In genomic region chr4:18844726-18845125, GRCh38 we compare ENCODE assay signal across 19 cellular contexts.
"Had no signal": no experiment of that assay in that cellular context is flagged by ENCODE, and none has a peak within 500 bp of the region (broad histone marks: within the 10 kb centered on the region; RNA-seq: fewer than 3 reads in every experiment).

No MANE protein-coding gene starts in this region.

- H3K9me3 ChIP-seq: ascending aorta, esophagus squamous epithelium, lower lobe of right lung, ovary, testis, upper lobe of right lung had no signal

- H3K27me3 ChIP-seq: ascending aorta, esophagus squamous epithelium, gastroesophageal sphincter, neural progenitor cell, ovary, testis, upper lobe of right lung had no signal

- DNase-seq: activated CD4-positive, alpha-beta memory T cell treated with anti-CD3 and anti-CD28 coated beads, Interleukin-2, amount 10 ng/mL, durations not matched to agents 7 days and 5 days; activated CD8-positive, alpha-beta memory T cell treated with anti-CD3 and anti-CD28 coated beads, Interleukin-2, amount 50 U/mL, for 4 hours; activated naive CD8-positive, alpha-beta T cell treated with anti-CD3 and anti-CD28 coated beads, Interleukin-2, amount 10 ng/mL, durations not matched to agents 7 days and 5 days; activated T-cell treated with anti-CD3 and anti-CD28 coated beads, Interleukin-2, amount 50 U/mL, for 72 hours; dermis blood vessel endothelial cell; esophagus squamous epithelium; lower lobe of right lung; midbrain; ovary; stimulated activated CD4-positive, alpha-beta T cell treated with anti-CD3 and anti-CD28 coated beads, Interleukin-15, amount 100 ng/mL, for 24 hours; stimulated activated CD4-positive, alpha-beta T cell treated with anti-CD3 and anti-CD28 coated beads, Interleukin-4, amount 100 ng/mL, for 4 hours; stimulated activated naive CD8-positive, alpha-beta T cell treated with anti-CD3 and anti-CD28 coated beads, Interleukin-15, amount 100 ng/mL, for 72 hours; T-cell; testis; upper lobe of right lung had no signal

- H3K27ac ChIP-seq: ascending aorta, esophagus squamous epithelium, gastroesophageal sphincter, lower lobe of right lung, neural progenitor cell, ovary, testis, upper lobe of right lung, VCaP had no signal

- H3K4me1 ChIP-seq: ascending aorta, esophagus squamous epithelium, gastroesophageal sphincter, lower lobe of right lung, testis, upper lobe of right lung had no signal

- H3K36me3 ChIP-seq: ascending aorta, esophagus squamous epithelium, gastroesophageal sphincter, lower lobe of right lung, neural progenitor cell, ovary, upper lobe of right lung had no signal

- H3K9ac ChIP-seq: neural progenitor cell had no signal

- H3K4me3 ChIP-seq: ascending aorta, esophagus squamous epithelium, gastroesophageal sphincter, lower lobe of right lung, neural progenitor cell, ovary, testis, upper lobe of right lung had no signal

- ATAC-seq: activated T-cell treated with anti-CD3 and anti-CD28 coated beads, Interleukin-2, amount 50 U/mL, for 72 hours; gastroesophageal sphincter; lower lobe of right lung; stimulated activated naive CD8-positive, alpha-beta T cell treated with anti-CD3 and anti-CD28 coated beads, Interleukin-15, amount 100 ng/mL, for 72 hours; T-cell; upper lobe of right lung had no signal
